8 cellular contexts compared by ENCODE assay signal in genomic region chr6:1310628-1311399, GRCh38. TPM values are rescaled to one million over a fixed set of nuclear protein-coding genes. Genes with fewer than 3 reads are reported as not detected.
A peak's percentile ranks its signal among the peaks of the same experiment; 100 is the strongest.
DNase-seq lines count a peak whose midpoint lies in the region; ATAC-seq, FAIRE-seq and TF ChIP-seq lines count a peak whose summit lies in the region.

No MANE protein-coding gene starts in this region.

- H3K27ac ChIP-seq in HepG2 (ENCODE audit: extremely low read length, insufficient read depth, low read length) (peak overlapping the region; percentile 97), thoracic aorta (no peak overlapping the region)

- in situ Hi-C loops in astrocyte of the spinal cord (cut with HindIII; ENCODE audit: low sequenced_read_pairs) (no loop called here), HepG2 (cut with HindIII; ENCODE audit: extremely low pct_ligation_motif_present, low pct_unique_long_range_greater_than_20kb) (loop anchor here (5.0 kb wide), 2 partner anchors 44 to 254 kb away; no protein-coding TSS in a partner anchor)

- no peak for TF ChIP-seq CTCF in astrocyte of the spinal cord (IDR thresholded peaks at IDR 0.05; ENCODE audit: low read depth, low read length)
- no peak; the same call in 1 of the 2 replicates for TF ChIP-seq CTCF in HepG2 (CRISPR knock-in tag; IDR thresholded peaks at IDR 0.05)
- no peak for TF ChIP-seq CTCF in thoracic aorta (IDR thresholded peaks at IDR 0.05)

- H3K4me1 ChIP-seq in HepG2 (ENCODE audit: insufficient read depth, low read length) (peaks cover 42% of the 10 kb centered on the region), thoracic aorta (ENCODE audit: control insufficient read depth in 1 of 2, low read depth in 2 of 2) (peaks cover 0 to 23% of the 10 kb centered on the region in 2 donors)

- no peak overlapping the region for H3K27ac Mint-ChIP-seq in activated CD8-positive, alpha-beta memory T cell treated with anti-CD3 and anti-CD28 coated beads, Interleukin-2, amount 10 ng/mL, durations not matched to agents 7 days and 5 days

- peaks cover 36% of the 10 kb centered on the region for H3K79me2 ChIP-seq in HepG2 (ENCODE audit: insufficient read depth, low read length)

- no peak for ATAC-seq in activated CD8-positive, alpha-beta memory T cell treated with anti-CD3 and anti-CD28 coated beads, Interleukin-2, amount 10 ng/mL, durations not matched to agents 7 days and 5 days
- ATAC-seq in HepG2, result peak; percentile 66
- no peak for ATAC-seq in thoracic aorta (ENCODE audit: insufficient number of reproducible peaks, low FRiP score, low read depth)

- peak; percentile 34 for FAIRE-seq in HepG2 (lab: Jason Lieb, UNC)

- TF ChIP-seq EP300 in HepG2 (IDR thresholded peaks at IDR 0.05; ENCODE audit: low read depth in 2 of 2, low read length in 2 of 2), result peak; percentile 40 to 56; a peak in 2 of 4 replicates
- no peak; the same call in 1 of the 2 replicates for TF ChIP-seq EP300 in HepG2 (CRISPR knock-in tag; IDR thresholded peaks at IDR 0.05; ENCODE audit: borderline replicate concordance)

- 2% methylated on average over 40 of the region's 43 CpGs for WGBS in HepG2 (ENCODE audit: low lambda C conversion rate)

- H3K9ac ChIP-seq in HepG2 (ENCODE audit: insufficient read depth, low read depth, low read length), result peak overlapping the region; percentile 99

- H3K36me3 ChIP-seq in HepG2 (replicated peaks in 1 of 2; ENCODE audit: control insufficient read depth in 1 of 2, insufficient read depth in 2 of 2, low read length in 2 of 2) (no peaks in the 10 kb centered on the region), thoracic aorta (no peaks in the 10 kb centered on the region), MG63 (no peaks in the 10 kb centered on the region)

- H3K4me3 ChIP-seq in astrocyte of the spinal cord (ENCODE audit: low read depth, low read length), result peak overlapping the region; percentile 34
- peak overlapping the region; percentile 80 to 98 (median 98) for H3K4me3 ChIP-seq in HepG2 (replicated peaks in 1 of 3; ENCODE audit: insufficient read depth in 1 of 3, low read depth in 2 of 3, low read length in 3 of 3)
- peak overlapping the region; percentile 64 for H3K4me3 ChIP-seq in thoracic aorta
- no peak overlapping the region for H3K4me3 ChIP-seq in MG63

- intact Hi-C loops in HepG2 (cut with micrococcal nuclease; ENCODE audit: unreplicated experiment), result loop anchor here (1.0 to 5.0 kb wide), 8 partner anchors 24 to 256 kb away; no protein-coding TSS in a partner anchor

- H3K36me3 Mint-ChIP-seq in activated CD8-positive, alpha-beta memory T cell treated with anti-CD3 and anti-CD28 coated beads, Interleukin-2, amount 10 ng/mL, durations not matched to agents 7 days and 5 days, result peaks cover 3% of the 10 kb centered on the region

- TF ChIP-seq POLR2A in HepG2 (IDR thresholded peaks at IDR 0.05; ENCODE audit: insufficient read depth in 1 of 2, low read depth in 2 of 2, low read length in 2 of 2), result peak in 1 of 2 experiments; percentile 81; a peak in 2 of 4 replicates

- POLR2A ChIA-PET in HepG2 (lab: Yijun Ruan, JAX), result interaction anchor here (0.7 to 12.0 kb wide), 48 partner anchors 9 to 476 kb away, joined by 3 to 900 read pairs (median 10); no protein-coding TSS in a partner anchor

- CTCF ChIA-PET in activated CD8-positive, alpha-beta memory T cell treated with anti-CD3 and anti-CD28 coated beads, Interleukin-2, amount 10 ng/mL, durations not matched to agents 7 days and 5 days (lab: Charles Lee), result interaction anchor here (1.3 to 1.8 kb wide), 2 partner anchors 70 to 86 kb away, joined by 3 to 4 read pairs; no protein-coding TSS in a partner anchor
- CTCF ChIA-PET in HepG2 (lab: Yijun Ruan, JAX; ENCODE audit: low intra/inter-chr PET ratio, low total read pairs), result interaction anchor here (2.7 kb wide), 1 partner anchor 25 kb away, joined by 10 read pairs; no protein-coding TSS in a partner anchor

- peak overlapping the region; percentile 98 for H3K4me2 ChIP-seq in HepG2 (ENCODE audit: low read depth, low read length)

- peak overlapping the region; percentile 1 for H2AFZ ChIP-seq in HepG2 (ENCODE audit: low read length)

- peak; percentile 23; the same call in 1 of the 2 replicates for TF ChIP-seq RAD21 in HepG2 (CRISPR knock-in tag; IDR thresholded peaks at IDR 0.05)

- DNase-seq in activated CD8-positive, alpha-beta memory T cell treated with anti-CD3 and anti-CD28 coated beads, Interleukin-2, amount 10 ng/mL, durations not matched to agents 7 days and 5 days, result no peak
- DNase-seq in activated CD8-positive, alpha-beta memory T cell treated with anti-CD3 and anti-CD28 coated beads for 24 hours, result no peak
- DNase-seq in astrocyte of the spinal cord (ENCODE audit: low read depth, low spot score) (no peak), HepG2 (ENCODE audit: low spot score) (peak; percentile 89), thoracic aorta (ENCODE audit: low spot score) (no peak), DMS114 treated with DMSO at 0.1 percent for 48 hours (lab: John Stamatoyannopoulos, UW; ENCODE audit: unreplicated experiment) (no peak), MG63 (no peak), AG08396 (ENCODE audit: low spot score) (no peak)

- peaks cover 82% of the 10 kb centered on the region for H3K27me3 Mint-ChIP-seq in activated CD8-positive, alpha-beta memory T cell treated with anti-CD3 and anti-CD28 coated beads, Interleukin-2, amount 10 ng/mL, durations not matched to agents 7 days and 5 days

- H3K9me3 ChIP-seq in HepG2 (ENCODE audit: low read length), result no peaks in the 10 kb centered on the region; the same call in 1 of the 2 replicates
- H3K9me3 ChIP-seq in thoracic aorta, result no peaks in the 10 kb centered on the region
- no peaks in the 10 kb centered on the region for H3K9me3 ChIP-seq in MG63

- H3K4me3 Mint-ChIP-seq in activated CD8-positive, alpha-beta memory T cell treated with anti-CD3 and anti-CD28 coated beads, Interleukin-2, amount 10 ng/mL, durations not matched to agents 7 days and 5 days, result peak overlapping the region; percentile 15

- H3K9me3 Mint-ChIP-seq in activated CD8-positive, alpha-beta memory T cell treated with anti-CD3 and anti-CD28 coated beads, Interleukin-2, amount 10 ng/mL, durations not matched to agents 7 days and 5 days (ENCODE audit: low read depth), result no peaks in the 10 kb centered on the region

- H3K4me1 Mint-ChIP-seq in activated CD8-positive, alpha-beta memory T cell treated with anti-CD3 and anti-CD28 coated beads, Interleukin-2, amount 10 ng/mL, durations not matched to agents 7 days and 5 days, result peaks cover 16% of the 10 kb centered on the region

- BruUV-seq in HepG2 (replicated peaks; lab: Mats Ljungman, UMichigan), result TSS peak; percentile 67

- H3K27me3 ChIP-seq in HepG2 (ENCODE audit: control insufficient read depth in 1 of 2, insufficient read depth in 2 of 2, low read length in 2 of 2) (no peaks in the 10 kb centered on the region; a peak in 1 of 5 replicates), thoracic aorta (replicated peaks; ENCODE audit: insufficient read depth) (peaks cover 7% of the 10 kb centered on the region), MG63 (peaks cover 4% of the 10 kb centered on the region; the same call in 1 of the 2 replicates)

- H4K20me1 ChIP-seq in HepG2 (ENCODE audit: insufficient read depth, low read length), result peaks cover 15% of the 10 kb centered on the region

TF ChIP-seq in HepG2, 621 proteins besides CTCF, POLR2A, EP300 and RAD21 (continues in another document):
- 0 out of 2 replicates have a peak, but pooled peaks have one; percentile 35 for TF ChIP-seq ARID3A (IDR thresholded peaks at IDR 0.05; ENCODE audit: low read depth, low read length)
- no peak; the same call in 1 of the 2 replicates for TF ChIP-seq ZNF777 (CRISPR knock-in tag; IDR thresholded peaks at IDR 0.05)
- TF ChIP-seq HNRNPUL1 (IDR thresholded peaks at IDR 0.05; ENCODE audit: low read depth, low read length), result no peak
- no peak for TF ChIP-seq RBM22 (optimal IDR thresholded peaks at IDR 0.05; ENCODE audit: low read length)

RNA-seq across cellular contexts. Expression of gene FOXQ1, which starts 1.1 kb away (rescaled TPM):
- total RNA-seq in activated CD8-positive, alpha-beta memory T cell treated with anti-CD3 and anti-CD28 coated beads, Interleukin-2, amount 10 ng/mL, durations not matched to agents 7 days and 5 days, result not detected
- total RNA-seq in HepG2 (2016; rRNA removed; fragmentation: Illumina TruSeq; extraction: Trizol) (39.2 and 39.8 TPM in 2 replicates), thoracic aorta (1 to 10 TPM in 1 of 2 donors, not detected in 1; 5.1 TPM)
- total RNA-seq in HepG2 (2016; cell fraction: cytosol; rRNA removed; fragmentation: Illumina TruSeq; extraction: Trizol; ENCODE audit: low read depth), result 15.7 and 16.9 TPM in 2 replicates
- total RNA-seq in HepG2 (2016; cell fraction: insoluble cytoplasmic fraction; rRNA removed; fragmentation: Illumina TruSeq; extraction: Trizol), result 33.8 and 40.6 TPM in 2 replicates
- 48.5 and 52.3 TPM in 2 replicates for total RNA-seq in HepG2 (2016; cell fraction: membrane; rRNA removed; fragmentation: Illumina TruSeq; extraction: Trizol)
- 33.3 and 37.9 TPM in 2 replicates for total RNA-seq in HepG2 (2016; cell fraction: nucleus; rRNA removed; fragmentation: Illumina TruSeq; extraction: Trizol)
- 25.3 and 35.2 TPM in 2 replicates for polyA plus RNA-seq in HepG2 (2011; rRNA removed)
- polyA plus RNA-seq in HepG2 (2011; cell fraction: cytosol; rRNA removed), result 23.3 and 28.0 TPM in 2 replicates
- 24.4 and 38.2 TPM in 2 replicates for polyA plus RNA-seq in HepG2 (2011; cell fraction: nucleus; rRNA removed)
- 29.4 and 33.5 TPM in 2 replicates for polyA plus RNA-seq in HepG2 (2012)
- 14.0 and 20.5 TPM in 2 replicates for polyA plus RNA-seq in HepG2 (2016; cell fraction: cytosol; fragmentation: Illumina TruSeq; extraction: Trizol; ENCODE audit: low read depth)
- polyA plus RNA-seq in HepG2 (2016; cell fraction: insoluble cytoplasmic fraction; fragmentation: Illumina TruSeq; extraction: Trizol; ENCODE audit: low read depth), result 80.2 and 86.7 TPM in 2 replicates
- polyA plus RNA-seq in HepG2 (2016; cell fraction: membrane; fragmentation: Illumina TruSeq; extraction: Trizol; ENCODE audit: low read depth), result 44.4 and 57.9 TPM in 2 replicates
- 69.2 and 74.9 TPM in 2 replicates for polyA plus RNA-seq in HepG2 (2016; cell fraction: nucleus; fragmentation: Illumina TruSeq; extraction: Trizol; ENCODE audit: insufficient read depth, low read depth)
- 8.1 and 73.3 TPM in 2 replicates for polyA minus RNA-seq in HepG2 (2011; rRNA and poly(A)+ RNA removed; ENCODE audit: low replicate concordance)
- 46.4 and 59.0 TPM in 2 replicates for polyA minus RNA-seq in HepG2 (2011; cell fraction: cytosol; rRNA and poly(A)+ RNA removed)
- 48.1 and 66.8 TPM in 2 replicates for polyA minus RNA-seq in HepG2 (2011; cell fraction: nucleus; rRNA and poly(A)+ RNA removed)
- total RNA-seq in MG63 (2014; rRNA removed; shearing (Covaris generic); ENCODE audit: low replicate concordance), result 0.56 TPM in 1 of 2 replicates, not detected in the other
